11 cellular contexts compared by ENCODE assay signal in the genomic region with DNA sequence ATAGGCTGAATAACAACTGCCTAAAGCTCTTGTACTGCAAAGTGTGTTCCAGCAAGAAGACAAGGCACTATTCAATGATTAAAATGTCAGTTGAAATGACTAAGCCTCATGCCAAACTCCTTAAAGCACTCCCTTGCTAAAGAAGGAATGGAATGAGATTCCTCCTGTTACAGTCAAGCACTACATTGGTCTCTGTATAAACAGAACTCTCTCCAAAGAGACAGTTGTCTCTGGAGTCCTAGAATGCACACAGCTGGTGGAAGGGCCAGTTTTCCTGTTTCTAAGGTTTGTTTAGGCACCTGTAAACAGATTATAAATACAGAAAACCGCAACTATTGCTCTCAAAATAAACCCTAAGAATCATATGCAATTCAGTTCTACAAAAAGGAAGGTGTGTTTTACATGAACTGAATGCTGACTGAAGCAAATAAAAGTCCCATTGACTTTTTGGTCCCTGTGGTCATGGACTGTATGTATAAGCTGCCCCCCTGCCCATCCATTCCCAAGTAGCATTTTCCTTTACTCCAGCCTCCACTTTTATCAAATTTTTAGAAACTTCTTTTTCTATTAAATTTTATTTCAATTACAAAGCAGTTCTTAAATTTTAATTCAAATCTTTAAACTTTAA. TPM values are rescaled to one million over a fixed set of nuclear protein-coding genes. Genes with fewer than 3 reads are reported as not detected.
DNase-seq lines count a peak whose midpoint lies in the region; ATAC-seq and TF ChIP-seq lines count a peak whose summit lies in the region.
"Had no signal": no experiment of that assay in that cellular context is flagged by ENCODE, and none has a peak within 500 bp of the region (broad histone marks: within the 10 kb centered on the region; RNA-seq: fewer than 3 reads in every experiment).

No MANE protein-coding gene starts in this region.

- BruUV-seq in PC-3 (replicated peaks; lab: Mats Ljungman, UMichigan), result no TSS peak

- POLR2A ChIA-PET in PC-3 (lab: Charles Lee; ENCODE audit: unreplicated experiment), result interaction anchor here (0.6 kb wide), 1 partner anchor 260 kb away, joined by 5 read pairs; no protein-coding TSS in a partner anchor

- H3K4me1 ChIP-seq in PC-3 (ENCODE audit: insufficient read depth, low read length), result peaks cover 25% of the 10 kb centered on the region
- H3K4me1 ChIP-seq in neuronal stem cell (ENCODE audit: control insufficient read depth in 2 of 2, insufficient read depth in 1 of 2, low read depth in 1 of 2, low read length in 2 of 2), result peaks cover 4 to 6% of the 10 kb centered on the region in 2 donors
- H3K4me1 ChIP-seq in uterus, result peaks cover 0 to 4% of the 10 kb centered on the region in 2 donors

- H2AFZ ChIP-seq in PC-3 (ENCODE audit: low read length), result no peak overlapping the region
- H2AFZ ChIP-seq in neuronal stem cell (ENCODE audit: low read length), result no peak overlapping the region

- no peak overlapping the region for H2BK15ac ChIP-seq in neuronal stem cell (ENCODE audit: low read length)

- H3K27me3 ChIP-seq in PC-3 (ENCODE audit: low read length) (no peaks in the 10 kb centered on the region), neuronal stem cell (ENCODE audit: control insufficient read depth in 3 of 3, insufficient read depth in 3 of 3, low read depth in 1 of 3, low read length in 3 of 3) (no peaks in the 10 kb centered on the region), uterus (no peaks in the 10 kb centered on the region)
- H3K27me3 ChIP-seq: dorsolateral prefrontal cortex had no signal

- peak overlapping the region; percentile 59 for H3K4me2 ChIP-seq in PC-3 (ENCODE audit: low read length)
- no peak overlapping the region for H3K4me2 ChIP-seq in neuronal stem cell (ENCODE audit: insufficient read depth, low read length, poor library complexity, severe bottlenecking)

- no peak for TF ChIP-seq POLR2A in uterus (IDR thresholded peaks at IDR 0.05)

- H3K27ac ChIP-seq in PC-3 (ENCODE audit: low read length) (peak overlapping the region; percentile 39), neuronal stem cell (replicated peaks; ENCODE audit: low read length) (peak overlapping the region; percentile 25), uterus (peak overlapping the region in 1 of 2 donors; percentile 66)
- H3K27ac ChIP-seq: dorsolateral prefrontal cortex had no signal

- CTCF ChIA-PET in PC-3 (lab: Charles Lee), result no interaction called here

- no peak overlapping the region for H2BK12ac ChIP-seq in neuronal stem cell (ENCODE audit: low read length)

- intact Hi-C loops in PC-3 (cut with micrococcal nuclease) (loop anchor here (1.0 to 2.0 kb wide), 2 partner anchors 9 to 46 kb away; a partner anchor contains a TSS), uterus (cut with DNase I; ENCODE audit: low total_unique reads) (no loop called here)

- no peaks in the 10 kb centered on the region for H3K36me3 ChIP-seq in PC-3 (ENCODE audit: low read depth, low read length)
- H3K36me3 ChIP-seq in neuronal stem cell (replicated peaks in 1 of 2; ENCODE audit: control insufficient read depth in 2 of 2, insufficient read depth in 2 of 2, low read length in 2 of 2), result peaks cover 0 to 27% of the 10 kb centered on the region in 2 donors
- no peaks in the 10 kb centered on the region for H3K36me3 ChIP-seq in uterus

- no peaks in the 10 kb centered on the region for H3K9me2 ChIP-seq in PC-3 (replicated peaks; ENCODE audit: low read length)

- H2BK5ac ChIP-seq in neuronal stem cell (ENCODE audit: low read length), result no peak overlapping the region

- no peak overlapping the region for H3K14ac ChIP-seq in neuronal stem cell (ENCODE audit: low read length)

- peak; percentile 99 for ATAC-seq in PC-3

- H4K20me1 ChIP-seq in PC-3 (ENCODE audit: low read length), result no peaks in the 10 kb centered on the region

- H2AK5ac ChIP-seq in neuronal stem cell (ENCODE audit: low read depth, low read length), result no peak overlapping the region

- no peak overlapping the region for H3K23ac ChIP-seq in neuronal stem cell (ENCODE audit: low read depth, low read length, poor library complexity)

- no peak overlapping the region for H3K4ac ChIP-seq in neuronal stem cell (ENCODE audit: low read length)

- WGBS in neuronal stem cell (ENCODE audit: extremely low coverage in 2 of 2, insufficient read length in 2 of 2, insufficient replicate concordance in 1 of 2), 2 donors, result no CpG with 5 or more reads among the region's 1 CpG

- H3K9ac ChIP-seq in PC-3 (ENCODE audit: low read length) (no peak overlapping the region), neuronal stem cell (ENCODE audit: low read depth, low read length, poor library complexity) (no peak overlapping the region)

- no peak overlapping the region for H2BK120ac ChIP-seq in neuronal stem cell (ENCODE audit: low read depth, low read length)

- no peak overlapping the region for H3K18ac ChIP-seq in neuronal stem cell (ENCODE audit: low read length)

- H4K8ac ChIP-seq in neuronal stem cell (ENCODE audit: low read depth, low read length), result no peak overlapping the region

- H3K4me3 ChIP-seq in PC-3 (ENCODE audit: low read length) (no peak overlapping the region), neuronal stem cell (ENCODE audit: low read length in 2 of 2) (no peak overlapping the region), uterus (no peak overlapping the region)
- H3K4me3 ChIP-seq: dorsolateral prefrontal cortex had no signal

- no peak for TF ChIP-seq CTCF in AG09319 (IDR thresholded peaks at IDR 0.05; ENCODE audit: low read depth, low read length)
- no peak for TF ChIP-seq CTCF in PC-3 (conservative IDR thresholded peaks at IDR 0.05; ENCODE audit: low read depth, low read length)
- TF ChIP-seq CTCF in uterus (IDR thresholded peaks at IDR 0.05), result no peak

- H3K79me2 ChIP-seq in PC-3 (ENCODE audit: low read length), result peaks cover 62% of the 10 kb centered on the region

- H4K91ac ChIP-seq in neuronal stem cell (ENCODE audit: low read depth, low read length, poor library complexity), result no peak overlapping the region

- H3K9me3 ChIP-seq in PC-3 (ENCODE audit: low read length) (no peaks in the 10 kb centered on the region), neuronal stem cell (replicated peaks in 1 of 2; ENCODE audit: control insufficient read depth in 2 of 2, insufficient read depth in 1 of 2, low read depth in 1 of 2, low read length in 2 of 2) (no peaks in the 10 kb centered on the region), uterus (no peaks in the 10 kb centered on the region)

- no peaks in the 10 kb centered on the region for H3F3A ChIP-seq in PC-3 (ENCODE audit: low read length, unreplicated experiment)

- DNase-seq in AG09319 (ENCODE audit: extremely low read depth, low read depth), result peak; percentile 54
- peak; percentile 90 for DNase-seq in PC-3
- peak; percentile 76 for DNase-seq in fibroblast of gingiva (ENCODE audit: low read depth)
- no peak for DNase-seq in neuronal stem cell (ENCODE audit: low spot score)
- no peak for DNase-seq in NCI-H1694 treated with DMSO at 0.1 percent for 48 hours (lab: John Stamatoyannopoulos, UW)
- no peak for DNase-seq in activated CD4-positive, alpha-beta T cell treated with anti-CD3 and anti-CD28 coated beads for 1 hour
- no peak for DNase-seq in uterus
- no peak for DNase-seq in islet precursor cell
- DNase-seq: dorsolateral prefrontal cortex, occipital lobe, substantia nigra had no signal

- peaks cover 2% of the 10 kb centered on the region for H3K79me1 ChIP-seq in neuronal stem cell (ENCODE audit: low read depth, low read length)

RNA-seq across cellular contexts. Expression of a gene that starts 47.0 kb away (rescaled TPM):
- 91.1 and 92.4 TPM in 2 replicates for total RNA-seq in PC-3 (2014; rRNA removed)
- 52.9 TPM for polyA plus RNA-seq in neuronal stem cell (2013, experiment 1 of 2)
- polyA plus RNA-seq in neuronal stem cell (2013, experiment 2 of 2), result 54.3 TPM
- 100 to 1,000 TPM in 1 of 4 donors, 10 to 100 TPM in 3; 11.5 to 245 (median 52.5) TPM for total RNA-seq in uterus

Comparison
In these comparisons a context has a peak if more than half of its experiments do, and no peak if none do; other contexts are left out.
1. DNase-seq: peak in AG09319 (single experiment), PC-3 (single experiment) and fibroblast of gingiva (single experiment); none in neuronal stem cell (single experiment), NCI-H1694 treated with DMSO at 0.1 percent for 48 hours (single experiment), activated CD4-positive, alpha-beta T cell treated with anti-CD3 and anti-CD28 coated beads for 1 hour (single experiment), uterus (0 of 2) and islet precursor cell (single experiment).